Comparison of ENCODE assay signal across 7 cellular contexts in the genomic region with DNA sequence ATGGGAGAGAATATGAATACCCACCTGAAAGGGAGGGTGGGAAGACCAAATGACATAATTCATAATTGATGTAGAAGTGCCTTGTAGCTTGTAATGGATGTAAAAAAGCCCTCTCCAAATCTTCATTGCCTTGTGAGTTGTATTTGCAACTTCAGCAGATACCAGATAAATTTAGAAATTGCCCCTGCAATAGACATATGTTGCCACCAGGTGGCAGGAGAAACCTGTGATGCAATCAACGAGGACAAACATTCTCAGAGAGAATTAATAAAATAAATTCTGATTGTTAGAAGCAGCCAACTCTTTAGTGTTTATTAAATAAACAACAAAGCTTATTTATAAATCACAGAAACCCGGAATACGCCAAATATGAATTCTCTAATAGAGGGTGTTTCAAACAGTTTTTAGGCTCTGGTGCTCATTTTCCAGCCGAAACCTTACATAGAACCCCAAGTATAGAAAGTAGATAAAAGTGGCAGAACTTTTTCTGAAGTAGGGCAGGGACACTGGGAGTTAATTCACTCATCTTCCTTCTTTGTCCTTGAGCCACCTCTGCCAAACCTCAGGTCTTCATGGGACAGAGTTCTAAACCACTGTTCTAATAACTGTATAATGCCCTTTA.
DNase-seq lines count a peak whose midpoint lies in the region; ATAC-seq, FAIRE-seq and TF ChIP-seq lines count a peak whose summit lies in the region.

No MANE protein-coding gene starts in this region.

- H3K27ac ChIP-seq in DND-41 (ENCODE audit: low read length) (no peak overlapping the region), OCI-LY1 (ENCODE audit: low read depth, low read length, poor library complexity, severe bottlenecking) (no peak overlapping the region)

- H3K4me1 ChIP-seq in DND-41 (ENCODE audit: insufficient read depth, low read length) (no peaks in the 10 kb centered on the region), OCI-LY1 (ENCODE audit: insufficient read depth, low read length, severe bottlenecking) (no peaks in the 10 kb centered on the region)

- H3K79me2 ChIP-seq in DND-41 (ENCODE audit: insufficient read depth, low read length) (no peaks in the 10 kb centered on the region), OCI-LY1 (ENCODE audit: insufficient read depth, low read length) (no peaks in the 10 kb centered on the region)

- no peak overlapping the region for H3K4me3 Mint-ChIP-seq in nephron

- peak; percentile 86 for FAIRE-seq in endometrium (lab: Jason Lieb, UNC)

- H3K27ac Mint-ChIP-seq in nephron: no peak overlapping the region

- no peak overlapping the region for H2AFZ ChIP-seq in DND-41 (ENCODE audit: low read depth, low read length)
- H2AFZ ChIP-seq in OCI-LY1 (ENCODE audit: low read length): no peak overlapping the region

- DNase-seq in DND-41: peak; percentile 32
- peak; percentile 9 for DNase-seq in H4 (ENCODE audit: low spot score)
- no peak for DNase-seq in amniotic stem cell (lab: John Stamatoyannopoulos, UW)
- DNase-seq in islet precursor cell: no peak

- no peak overlapping the region for H3K4me3 ChIP-seq in DND-41 (ENCODE audit: low read depth in 1 of 2, low read length in 2 of 2)
- H3K4me3 ChIP-seq in OCI-LY1 (ENCODE audit: low read depth, low read length, poor library complexity, severe bottlenecking): no peak overlapping the region

- H3K9me2 ChIP-seq in OCI-LY1 (ENCODE audit: low read depth, low read length): no peaks in the 10 kb centered on the region

- no peak overlapping the region for H3K9ac ChIP-seq in DND-41 (ENCODE audit: low read depth, low read length)
- H3K9ac ChIP-seq in OCI-LY1 (ENCODE audit: low read length): no peak overlapping the region

- H3K27me3 ChIP-seq in DND-41 (ENCODE audit: insufficient read depth, low read length, poor library complexity) (no peaks in the 10 kb centered on the region), OCI-LY1 (ENCODE audit: insufficient read depth, low read length) (no peaks in the 10 kb centered on the region)

- H3K36me3 ChIP-seq in DND-41 (ENCODE audit: insufficient read depth, low read length): no peaks in the 10 kb centered on the region
- H3K36me3 ChIP-seq in OCI-LY1 (ENCODE audit: insufficient read depth, low read length): no peaks in the 10 kb centered on the region

- no peaks in the 10 kb centered on the region for H4K20me1 ChIP-seq in DND-41 (ENCODE audit: insufficient read depth, low read length)
- no peaks in the 10 kb centered on the region for H4K20me1 ChIP-seq in OCI-LY1 (ENCODE audit: insufficient read depth, low read length)

- no peaks in the 10 kb centered on the region for H3F3A ChIP-seq in OCI-LY1 (ENCODE audit: insufficient read depth, low read length)

- no peaks in the 10 kb centered on the region for H3K9me3 ChIP-seq in DND-41 (ENCODE audit: insufficient read depth, low read length, severe bottlenecking)
- no peaks in the 10 kb centered on the region for H3K9me3 ChIP-seq in OCI-LY1 (ENCODE audit: low read length)

- H3K9me3 Mint-ChIP-seq in nephron: no peaks in the 10 kb centered on the region

- TF ChIP-seq CTCF in DND-41 (IDR thresholded peaks at IDR 0.05; ENCODE audit: borderline replicate concordance, extremely low read depth, low read length, poor library complexity, severe bottlenecking) (peak; percentile 88), OCI-LY1 (IDR thresholded peaks at IDR 0.05; ENCODE audit: low read length) (peak; percentile 85), nephron (IDR thresholded peaks at IDR 0.05; ENCODE audit: unreplicated experiment in 3 of 3) (peak; percentile 75 to 90 (median 76))

- no peak overlapping the region for H3K4me2 ChIP-seq in DND-41 (ENCODE audit: insufficient read depth, low read length)
- no peak overlapping the region for H3K4me2 ChIP-seq in OCI-LY1 (ENCODE audit: low read length)

- peaks cover 3% of the 10 kb centered on the region for H3K27me3 Mint-ChIP-seq in nephron (ENCODE audit: low read depth)

- H3K36me3 Mint-ChIP-seq in nephron (ENCODE audit: low read depth): no peaks in the 10 kb centered on the region

- H3K4me1 Mint-ChIP-seq in nephron: peaks cover under 1% of the 10 kb centered on the region

- no peak for ATAC-seq in DND-41 (ENCODE audit: insufficient read depth, low read depth)

Comparison
In these comparisons a context has a peak if more than half of its experiments do, and no peak if none do; other contexts are left out.
1. DNase-seq: peak in DND-41 (single experiment) and H4 (single experiment); none in amniotic stem cell (single experiment) and islet precursor cell (single experiment).
2. Peak in every context shown above with its lines, with median percentiles within 50 percentile points of each other: CTCF ChIP-seq.